ENCODE assay signal across 1 cellular context in the genomic region with DNA sequence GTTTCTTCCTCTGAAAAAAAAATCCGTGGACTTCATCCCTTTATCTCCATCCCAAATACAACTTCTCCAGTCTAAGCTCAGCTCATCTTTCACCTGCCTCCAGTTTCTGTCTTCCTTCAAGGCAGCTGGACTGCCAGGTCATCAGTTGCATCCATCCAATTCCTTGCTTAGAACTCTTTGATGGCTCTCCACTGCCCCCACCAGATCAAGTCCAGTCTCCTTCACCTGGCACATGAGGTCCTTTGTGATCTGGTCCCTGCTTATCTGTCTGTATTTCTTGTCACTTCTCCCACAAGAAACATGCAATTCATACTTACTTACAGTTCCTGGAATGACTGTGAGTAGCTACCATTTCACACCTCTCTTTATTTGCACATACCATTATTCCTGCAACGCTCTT.
TF ChIP-seq lines count a peak whose summit lies in the region.

No MANE protein-coding gene starts in this region.

TF ChIP-seq in H1, 55 proteins besides CTCF, POLR2A, EP300 and RAD21:
- TF ChIP-seq KDM4A (IDR thresholded peaks at IDR 0.05; ENCODE audit: low read depth, low read length, severe bottlenecking) = no peak
- TF ChIP-seq CBX8 (IDR thresholded peaks at IDR 0.05; ENCODE audit: borderline replicate concordance, low read depth, low read length) = no peak
- no peak for TF ChIP-seq YY1 (IDR thresholded peaks at IDR 0.05; ENCODE audit: low read depth, low read length)
- no peak for TF ChIP-seq CTBP2 (IDR thresholded peaks at IDR 0.05; ENCODE audit: borderline replicate concordance, insufficient read depth, insufficient read length, low read length)
- no peak for TF ChIP-seq SP2 (IDR thresholded peaks at IDR 0.05; ENCODE audit: low read length)
- no peak for TF ChIP-seq JUN (IDR thresholded peaks at IDR 0.05; ENCODE audit: low read depth, low read length)
- no peak for TF ChIP-seq TEAD4 (IDR thresholded peaks at IDR 0.05; ENCODE audit: low read depth, low read length)
- TF ChIP-seq MAFK (IDR thresholded peaks at IDR 0.05; ENCODE audit: low read depth, low read length) = no peak
- no peak for TF ChIP-seq KDM1A (IDR thresholded peaks at IDR 0.05; ENCODE audit: borderline replicate concordance, low read length)
- TF ChIP-seq SIRT6 (IDR thresholded peaks at IDR 0.05; ENCODE audit: low read length) = no peak
- TF ChIP-seq GTF2F1 (IDR thresholded peaks at IDR 0.05; ENCODE audit: borderline replicate concordance, low read depth, low read length) = no peak
- no peak for TF ChIP-seq TAF7 (optimal IDR thresholded peaks at IDR 0.05; ENCODE audit: borderline replicate concordance, low read depth, low read length)
- no peak for TF ChIP-seq NANOG (IDR thresholded peaks at IDR 0.05; ENCODE audit: insufficient read depth, low read depth, low read length, poor library complexity, severe bottlenecking)
- TF ChIP-seq SUZ12 (IDR thresholded peaks at IDR 0.05; ENCODE audit: low read length) = no peak
- no peak for TF ChIP-seq BACH1 (IDR thresholded peaks at IDR 0.05; ENCODE audit: low read length)
- TF ChIP-seq TCF12 (IDR thresholded peaks at IDR 0.05; ENCODE audit: low read depth, low read length) = no peak
- TF ChIP-seq, protein P1, sequence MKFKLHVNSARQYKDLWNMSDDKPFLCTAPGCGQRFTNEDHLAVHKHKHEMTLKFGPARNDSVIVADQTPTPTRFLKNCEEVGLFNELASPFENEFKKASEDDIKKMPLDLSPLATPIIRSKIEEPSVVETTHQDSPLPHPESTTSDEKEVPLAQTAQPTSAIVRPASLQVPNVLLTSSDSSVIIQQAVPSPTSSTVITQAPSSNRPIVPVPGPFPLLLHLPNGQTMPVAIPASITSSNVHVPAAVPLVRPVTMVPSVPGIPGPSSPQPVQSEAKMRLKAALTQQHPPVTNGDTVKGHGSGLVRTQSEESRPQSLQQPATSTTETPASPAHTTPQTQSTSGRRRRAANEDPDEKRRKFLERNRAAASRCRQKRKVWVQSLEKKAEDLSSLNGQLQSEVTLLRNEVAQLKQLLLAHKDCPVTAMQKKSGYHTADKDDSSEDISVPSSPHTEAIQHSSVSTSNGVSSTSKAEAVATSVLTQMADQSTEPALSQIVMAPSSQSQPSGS (IDR thresholded peaks at IDR 0.05; ENCODE audit: low read length) = no peak
- TF ChIP-seq TAF1 (IDR thresholded peaks at IDR 0.05; ENCODE audit: low read depth, low read length) = no peak
- no peak for TF ChIP-seq GABPA (IDR thresholded peaks at IDR 0.05; ENCODE audit: borderline replicate concordance, insufficient read depth, low read length)
- no peak for TF ChIP-seq CEBPB (IDR thresholded peaks at IDR 0.05; ENCODE audit: low read depth, low read length)
